ENCODE assay signal across 22 cellular contexts in genomic region chr5:61002616-61003015, GRCh38. TPM values are rescaled to one million over a fixed set of nuclear protein-coding genes. Genes with fewer than 3 reads are reported as not detected.
DNase-seq lines count a peak whose midpoint lies in the region; ATAC-seq, FAIRE-seq and TF ChIP-seq lines count a peak whose summit lies in the region.
"Had no signal": no experiment of that assay in that cellular context is flagged by ENCODE, and none has a peak within 500 bp of the region (broad histone marks: within the 10 kb centered on the region; RNA-seq: fewer than 3 reads in every experiment).

No MANE protein-coding gene starts in this region.

- no peaks in the 10 kb centered on the region for H3K9me2 ChIP-seq in neural cell (ENCODE audit: insufficient read depth, low read length)

- H3K27me3 ChIP-seq in neural cell (ENCODE audit: insufficient read depth, low read depth, low read length), result no peaks in the 10 kb centered on the region
- no peaks in the 10 kb centered on the region for H3K27me3 ChIP-seq in small intestine (ENCODE audit: control insufficient read depth in 2 of 2, insufficient read depth in 2 of 2, low read length in 2 of 2)
- H3K27me3 ChIP-seq: BLaER1 had no signal

- no peak for DNase-seq in A549 (ENCODE audit: low read depth in 1 of 2, low spot score in 1 of 2)
- DNase-seq in G401 (ENCODE audit: low spot score), result peak; percentile 59
- peak; percentile 55 for DNase-seq in cerebellar cortex (ENCODE audit: low spot score)
- no peak for DNase-seq in HK-2 (ENCODE audit: unreplicated experiment)
- DNase-seq in HuH-7 (ENCODE audit: low spot score), result no peak
- no peak for DNase-seq in small intestine
- DNase-seq: Caco-2; CD4-positive, CD25-positive, alpha-beta regulatory T cell; CD8-positive, alpha-beta T cell; DMS153; DND-41; GDM1; GOT3; HFFc6 had no signal

- 90% methylated on average over 1 of the region's 1 CpG for WGBS in A549 (ENCODE audit: missing lambda C conversion rate)
- 84 to 94% (median 90%) methylated on average over 1 of the region's 1 CpG for WGBS in small intestine, 3 donors

- H2AFZ ChIP-seq in neural cell (ENCODE audit: low read depth, low read length), result no peak overlapping the region

- H3K4me2 ChIP-seq in A549, result no peak overlapping the region
- no peak overlapping the region for H3K4me2 ChIP-seq in neural cell (ENCODE audit: low read length)
- H3K4me2 ChIP-seq: BLaER1 had no signal

- CTCF ChIA-PET in A549 (lab: Yijun Ruan, JAX), result no interaction called here

- FAIRE-seq in A549 (lab: Jason Lieb, UNC) (peak; percentile 70), small intestine (lab: Jason Lieb, UNC) (no peak)
- FAIRE-seq: A204.1, GM12878, H54 had no signal

- H3K4me3 ChIP-seq in A549 (no peak overlapping the region), neural cell (ENCODE audit: low read length) (no peak overlapping the region), small intestine (ENCODE audit: low read depth in 1 of 2, low read length in 2 of 2) (no peak overlapping the region)
- H3K4me3 ChIP-seq: BLaER1, GM12878, HAP-1 had no signal

- H3K9me3 ChIP-seq in A549 (no peaks in the 10 kb centered on the region), neural cell (ENCODE audit: low read length) (no peaks in the 10 kb centered on the region), small intestine (ENCODE audit: control insufficient read depth, low read depth) (no peaks in the 10 kb centered on the region)
- H3K9me3 ChIP-seq: BLaER1, Caco-2, HAP-1 had no signal

- TF ChIP-seq EP300 in A549 (IDR thresholded peaks at IDR 0.05) (no peak), neural cell (conservative IDR thresholded peaks at IDR 0.05; ENCODE audit: poor library complexity, severe bottlenecking) (peak; percentile 75)

- in situ Hi-C loops in G401 (cut with HindIII; ENCODE audit: low sequenced_read_pairs), result no loop called here

- no peaks in the 10 kb centered on the region for H3K36me3 ChIP-seq in neural cell (ENCODE audit: insufficient read depth, low read length)
- no peaks in the 10 kb centered on the region for H3K36me3 ChIP-seq in small intestine (ENCODE audit: control insufficient read depth in 2 of 2, insufficient read depth in 2 of 2, low read length in 2 of 2)
- H3K36me3 ChIP-seq: BLaER1, HAP-1 had no signal

- no peak overlapping the region for H3K9ac ChIP-seq in neural cell (ENCODE audit: low read length)
- H3K9ac ChIP-seq: BLaER1 had no signal

- ATAC-seq in A549, result no peak
- ATAC-seq: CD8-positive, alpha-beta T cell; GM12878 had no signal

- no peak overlapping the region for H3K27ac ChIP-seq in A549
- H3K27ac ChIP-seq in neural cell (ENCODE audit: low read length), result no peak overlapping the region
- H3K27ac ChIP-seq in small intestine (ENCODE audit: low read depth in 1 of 2, low read length in 1 of 2), result no peak overlapping the region
- H3K27ac ChIP-seq: 22Rv1, BLaER1, C4-2B had no signal

- no peak for TF ChIP-seq POLR2A in A549 (IDR thresholded peaks at IDR 0.05; ENCODE audit: low read length)

- no peaks in the 10 kb centered on the region for H4K20me1 ChIP-seq in neural cell (ENCODE audit: insufficient read depth)
- H4K20me1 ChIP-seq: BLaER1 had no signal

- H3K4me1 ChIP-seq in A549 (no peaks in the 10 kb centered on the region), small intestine (ENCODE audit: control insufficient read depth in 2 of 2, insufficient read depth in 1 of 2, low read depth in 1 of 2, low read length in 1 of 2) (no peaks in the 10 kb centered on the region)
- H3K4me1 ChIP-seq: BLaER1, HAP-1 had no signal

- H3F3A ChIP-seq in neural cell (ENCODE audit: insufficient read depth, low read length, poor library complexity, severe bottlenecking), result peaks cover 3% of the 10 kb centered on the region

- POLR2A ChIA-PET in A549 (lab: Yijun Ruan, JAX), result no interaction called here

- no peak for TF ChIP-seq CTCF in A549 (IDR thresholded peaks at IDR 0.05)
- no peak for TF ChIP-seq CTCF in neural cell (IDR thresholded peaks at IDR 0.05; ENCODE audit: poor library complexity, severe bottlenecking)

- TF ChIP-seq RAD21 in A549 (conservative IDR thresholded peaks at IDR 0.05 in 1 of 2, IDR thresholded peaks at IDR 0.05 in 1 of 2) (no peak), neural cell (conservative IDR thresholded peaks at IDR 0.05) (no peak)

- no peaks in the 10 kb centered on the region for H3K79me2 ChIP-seq in neural cell (replicated peaks; ENCODE audit: insufficient read depth, low read length)

TF ChIP-seq in A549, 52 proteins besides CTCF, POLR2A, EP300 and RAD21:
- TF ChIP-seq PHF8 (IDR thresholded peaks at IDR 0.05; ENCODE audit: borderline replicate concordance, low read depth) (no peak), JUNB (IDR thresholded peaks at IDR 0.05) (no peak), ESRRA (IDR thresholded peaks at IDR 0.05; ENCODE audit: borderline replicate concordance, low read length) (no peak), EHF (CRISPR knock-in tag; IDR thresholded peaks at IDR 0.05) (no peak), CBX2 (IDR thresholded peaks at IDR 0.05; ENCODE audit: borderline replicate concordance, low read depth) (no peak), PBX3 (IDR thresholded peaks at IDR 0.05) (no peak), POLR2AphosphoS2 (conservative IDR thresholded peaks at IDR 0.05; ENCODE audit: low read length) (no peak), CHD2 (IDR thresholded peaks at IDR 0.05; ENCODE audit: low read length, partially characterized antibody) (no peak), HOXB13 (CRISPR knock-in tag; IDR thresholded peaks at IDR 0.05; ENCODE audit: low read depth) (no peak), KDM1A (IDR thresholded peaks at IDR 0.05; ENCODE audit: low read depth) (no peak), CHD4 (IDR thresholded peaks at IDR 0.05; ENCODE audit: borderline replicate concordance) (no peak), HOXA7 (CRISPR knock-in tag; IDR thresholded peaks at IDR 0.05) (no peak)

TF ChIP-seq in neural cell, 6 proteins besides CTCF, POLR2A, EP300 and RAD21:
- TF ChIP-seq EZH2 (IDR thresholded peaks at IDR 0.05; ENCODE audit: borderline replicate concordance, insufficient read depth, low read length, poor library complexity, severe bottlenecking), result no peak
- no peak for TF ChIP-seq MXI1 (conservative IDR thresholded peaks at IDR 0.05; ENCODE audit: poor library complexity, severe bottlenecking)
- TF ChIP-seq REST (IDR thresholded peaks at IDR 0.05; ENCODE audit: borderline replicate concordance), result no peak
- TF ChIP-seq TAF1 (IDR thresholded peaks at IDR 0.05; ENCODE audit: low read depth), result no peak
- TF ChIP-seq POLR2AphosphoS5 (IDR thresholded peaks at IDR 0.05), result no peak
- TF ChIP-seq SMC3 (conservative IDR thresholded peaks at IDR 0.05; ENCODE audit: poor library complexity), result no peak

RNA-seq across cellular contexts. Expression of gene NDUFAF2, which starts 57.6 kb away (rescaled TPM):
- polyA plus RNA-seq in A549 (2011; rRNA removed) (40.4 and 66.1 TPM in 2 replicates), A549 (2017; fragmentation: RNase III; extraction: RNeasy Plus Mini Kit Qiagen cat#74134 plus additional on column Dnase treatment) (83.7 to 95.6 TPM (median 84.5 TPM) in 3 replicates), neural cell (29.0 and 53.6 TPM in 2 replicates), small intestine (10 to 100 TPM; 27.6 to 60.3 (median 40.5) TPM)
- 25.2 and 36.4 TPM in 2 replicates for polyA plus RNA-seq in A549 (2012; cell fraction: cytosol; rRNA removed)
- 4.3 and 5.3 TPM in 2 replicates for polyA plus RNA-seq in A549 (2012; cell fraction: nucleus; rRNA removed)
- 6.6 and 17.5 TPM in 2 replicates for polyA minus RNA-seq in A549 (2011; rRNA and poly(A)+ RNA removed)
- 87.1 and 87.6 TPM in 2 replicates for total RNA-seq in G401 (2014; rRNA removed; shearing (Covaris generic))
- 13.9 and 14.4 TPM in 2 replicates for polyA minus RNA-seq in neural cell

RNA-seq across cellular contexts. Expression of gene ERCC8, which starts 57.7 kb away (rescaled TPM):
- polyA plus RNA-seq in A549 (2011; rRNA removed) (29.5 and 31.5 TPM in 2 replicates), A549 (2017; fragmentation: RNase III; extraction: RNeasy Plus Mini Kit Qiagen cat#74134 plus additional on column Dnase treatment) (21.3 to 26.1 TPM (median 22.9 TPM) in 3 replicates), neural cell (39.2 and 48.0 TPM in 2 replicates), small intestine (1 to 10 TPM; 2.9 to 8.0 (median 3.8) TPM)
- polyA plus RNA-seq in A549 (2012; cell fraction: cytosol; rRNA removed), result 11.7 and 12.0 TPM in 2 replicates
- polyA plus RNA-seq in A549 (2012; cell fraction: nucleus; rRNA removed), result 5.6 and 7.3 TPM in 2 replicates
- 18.6 and 20.7 TPM in 2 replicates for polyA minus RNA-seq in A549 (2011; rRNA and poly(A)+ RNA removed)
- total RNA-seq in G401 (2014; rRNA removed; shearing (Covaris generic)), result 19.5 and 25.2 TPM in 2 replicates
- polyA minus RNA-seq in neural cell, result 64.8 and 80.2 TPM in 2 replicates

Comparison
In these comparisons a context has a peak if more than half of its experiments do, and no peak if none do; other contexts are left out.
1. DNase-seq: peak in G401 (single experiment) and cerebellar cortex (single experiment); none in A549 (0 of 2), HK-2 (single experiment), HuH-7 (single experiment) and small intestine (single experiment).